In the genomic region with DNA sequence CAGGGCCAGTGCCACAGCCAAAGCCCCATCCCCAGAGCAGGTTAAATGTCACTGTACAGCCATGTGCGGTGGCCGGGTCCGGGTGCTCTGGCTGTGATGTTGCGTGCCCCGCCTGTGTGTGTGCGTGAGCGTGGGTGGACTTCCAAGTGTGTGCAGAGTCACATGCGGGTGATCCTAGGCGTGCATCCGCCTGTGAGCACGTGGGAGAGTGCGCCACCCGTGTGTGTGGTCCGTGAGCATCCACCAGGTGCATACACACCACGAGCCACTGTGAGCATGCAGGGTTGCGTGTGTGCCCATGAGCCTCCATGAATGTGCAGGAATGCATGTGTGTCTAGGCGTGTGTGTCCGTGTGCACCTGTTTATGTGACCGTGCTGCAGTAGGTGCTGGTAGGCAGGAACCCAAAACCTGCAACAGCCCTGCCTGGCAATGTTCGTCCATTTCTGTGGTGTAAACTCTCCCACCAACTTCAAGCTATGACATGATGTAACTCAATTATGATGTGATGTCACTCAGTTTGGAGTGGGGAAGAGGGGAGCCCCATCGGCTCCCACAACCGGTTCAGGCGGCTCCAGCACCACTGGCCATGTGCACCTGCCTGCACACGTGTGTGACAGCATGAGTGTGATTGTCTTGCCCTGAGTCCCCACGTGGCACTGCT, we compare ENCODE assay signal across 22 cellular contexts.
"Had no signal": no experiment of that assay in that cellular context is flagged by ENCODE, and none has a peak within 500 bp of the region (broad histone marks: within the 10 kb centered on the region; RNA-seq: fewer than 3 reads in every experiment).

No MANE protein-coding gene starts in this region.

- H3K27ac ChIP-seq: KMS-11, SJSA1, SK-N-MC had no signal

- ATAC-seq: K562 had no signal

- H3K9me3 ChIP-seq: SJSA1 had no signal

- H3K4me2 ChIP-seq: KMS-11 had no signal

- H3K36me3 ChIP-seq: SJSA1 had no signal

- H3K4me3 ChIP-seq: K562, SJSA1, SK-N-MC had no signal

- H3K9ac ChIP-seq: KMS-11 had no signal

- FAIRE-seq: K562, RCC 7860 had no signal

- DNase-seq: Kasumi-1, MM.1S, NCI-H1092 treated with DMSO at 0.1 percent for 48 hours, NCI-H1436, NCI-H187, NCI-H2029, NCI-H2081 treated with DMSO at 0.1 percent for 48 hours, NCI-H2171, NCI-H226, NCI-H446, NCI-H510A, NCI-H524 treated with DMSO at 0.1 percent for 48 hours, NCI-H69, NCI-H774, Right ventricle myocardium superior, RPMI8226, SIG-M5 had no signal
